In genomic region chr15:45118131-45118588, GRCh38 we compare ENCODE assay signal across 1 cellular context.
TF ChIP-seq lines count a peak whose summit lies in the region.

No MANE protein-coding gene starts in this region.

TF ChIP-seq in K562, 482 proteins besides CTCF, POLR2A, EP300 and RAD21 (continued from another document):
- TF ChIP-seq UBTF (IDR thresholded peaks at IDR 0.05; ENCODE audit: borderline replicate concordance in 1 of 2, low read depth in 2 of 2, low read length in 2 of 2) (0 out of 4 replicates have a peak, but pooled peaks of 1 of the 2 experiments have one; percentile 43), MAFK (IDR thresholded peaks at IDR 0.05; ENCODE audit: low read length) (peak; percentile 26; the same call in 1 of the 2 replicates), RBM39 (optimal IDR thresholded peaks at IDR 0.05; ENCODE audit: low read depth, low read length) (no peak), MAZ (CRISPR knock-in tag; conservative IDR thresholded peaks at IDR 0.05 in 1 of 2, IDR thresholded peaks at IDR 0.05 in 1 of 2) (peak in 1 of 2 experiments; percentile 57; a peak in 2 of 4 replicates), HMGN3 (IDR thresholded peaks at IDR 0.05; ENCODE audit: borderline replicate concordance, extremely low read depth, insufficient read length, low read depth, low read length) (no peak), TBP (optimal IDR thresholded peaks at IDR 0.05; ENCODE audit: low read depth, low read length) (peak; percentile 33), PKNOX1 (IDR thresholded peaks at IDR 0.05) (peak; percentile 84)
